ENCODE assay signal across 9 cellular contexts in genomic region chr3:2921903-2922302, GRCh38.
DNase-seq lines count a peak whose midpoint lies in the region; ATAC-seq and TF ChIP-seq lines count a peak whose summit lies in the region.
"Had no signal": no experiment of that assay in that cellular context is flagged by ENCODE, and none has a peak within 500 bp of the region (broad histone marks: within the 10 kb centered on the region; RNA-seq: fewer than 3 reads in every experiment).

No MANE protein-coding gene starts in this region.

- no peaks in the 10 kb centered on the region for H3K4me1 ChIP-seq in spleen

- ATAC-seq in HG02763 (IDR thresholded peaks at IDR 0.05; ENCODE audit: unreplicated experiment), result peak; percentile 56
- ATAC-seq in T-helper 17 cell, result no peak

- H3K4me1 Mint-ChIP-seq in osteocyte (ENCODE audit: unreplicated experiment) (no peaks in the 10 kb centered on the region), T-helper 17 cell (peaks cover 2% of the 10 kb centered on the region)

- no peaks in the 10 kb centered on the region for H3K36me3 Mint-ChIP-seq in osteocyte (ENCODE audit: unreplicated experiment)
- H3K36me3 Mint-ChIP-seq in T-helper 17 cell (ENCODE audit: low read depth), result peaks cover 3% of the 10 kb centered on the region
- H3K36me3 Mint-ChIP-seq: CD4-positive, CD25-positive, alpha-beta regulatory T cell had no signal

- H3K27ac ChIP-seq in spleen, result no peak overlapping the region

- peak; percentile 55 for TF ChIP-seq CTCF in osteocyte (IDR thresholded peaks at IDR 0.05)
- peak in 3 of 11 experiments; percentile 18 to 25 (median 19) for TF ChIP-seq CTCF in spleen (IDR thresholded peaks at IDR 0.05 in 8 of 11, conservative IDR thresholded peaks at IDR 0.05 in 3 of 11)

- H3K9me3 ChIP-seq in T-helper 17 cell (ENCODE audit: control insufficient read depth, low read length, poor library complexity, severe bottlenecking), result no peaks in the 10 kb centered on the region
- no peaks in the 10 kb centered on the region for H3K9me3 ChIP-seq in spleen

- DNase-seq in SIG-M5 treated with dmso at 0.1 percent for 504 hours (lab: John Stamatoyannopoulos, UW; ENCODE audit: unreplicated experiment), result peak; percentile 33
- DNase-seq in SIG-M5 (lab: John Stamatoyannopoulos, UW), result no peak
- peak; percentile 2 for DNase-seq in NCI-H1694 treated with DMSO at 0.1 percent for 48 hours (lab: John Stamatoyannopoulos, UW)
- peak; percentile 49 for DNase-seq in cerebellum (ENCODE audit: low spot score)
- no peak for DNase-seq in osteocyte (ENCODE audit: extremely low spot score, unreplicated experiment)
- DNase-seq in T-helper 17 cell, result no peak
- no peak for DNase-seq in spleen

- no peak overlapping the region for H3K4me3 Mint-ChIP-seq in osteocyte (ENCODE audit: unreplicated experiment)
- H3K4me3 Mint-ChIP-seq in T-helper 17 cell, result no peak overlapping the region
- H3K4me3 Mint-ChIP-seq: CD4-positive, CD25-positive, alpha-beta regulatory T cell had no signal

- H3K27me3 Mint-ChIP-seq in osteocyte (ENCODE audit: unreplicated experiment) (no peaks in the 10 kb centered on the region), T-helper 17 cell (peaks cover 12% of the 10 kb centered on the region)
- H3K27me3 Mint-ChIP-seq: CD4-positive, CD25-positive, alpha-beta regulatory T cell had no signal

- H3K27me3 ChIP-seq in spleen (replicated peaks in 1 of 7), result no peaks in the 10 kb centered on the region

- no peak for TF ChIP-seq POLR2A in spleen (IDR thresholded peaks at IDR 0.05)

- intact Hi-C loops in spleen (cut with DNase I; ENCODE audit: low total_unique reads), result no loop called here

- H3K27ac Mint-ChIP-seq in osteocyte (ENCODE audit: unreplicated experiment) (no peak overlapping the region), T-helper 17 cell (no peak overlapping the region)
- H3K27ac Mint-ChIP-seq: CD4-positive, CD25-positive, alpha-beta regulatory T cell had no signal

- no peak overlapping the region for H3K4me3 ChIP-seq in spleen

- 48 to 71% (median 55%) methylated on average over 1 of the region's 1 CpG for WGBS in spleen, 5 donors

- no peaks in the 10 kb centered on the region for H3K36me3 ChIP-seq in spleen

- H3K9me3 Mint-ChIP-seq in osteocyte (ENCODE audit: unreplicated experiment), result peaks cover 7% of the 10 kb centered on the region

Comparison
In these comparisons a context has a peak if more than half of its experiments do, and no peak if none do; other contexts are left out.
1. DNase-seq: peak in SIG-M5 treated with dmso at 0.1 percent for 504 hours (single experiment), NCI-H1694 treated with DMSO at 0.1 percent for 48 hours (single experiment) and cerebellum (single experiment); none in SIG-M5 (single experiment), osteocyte (single experiment), T-helper 17 cell (0 of 3) and spleen (single experiment).